ENCODE assay signal across 14 cellular contexts in the genomic region with DNA sequence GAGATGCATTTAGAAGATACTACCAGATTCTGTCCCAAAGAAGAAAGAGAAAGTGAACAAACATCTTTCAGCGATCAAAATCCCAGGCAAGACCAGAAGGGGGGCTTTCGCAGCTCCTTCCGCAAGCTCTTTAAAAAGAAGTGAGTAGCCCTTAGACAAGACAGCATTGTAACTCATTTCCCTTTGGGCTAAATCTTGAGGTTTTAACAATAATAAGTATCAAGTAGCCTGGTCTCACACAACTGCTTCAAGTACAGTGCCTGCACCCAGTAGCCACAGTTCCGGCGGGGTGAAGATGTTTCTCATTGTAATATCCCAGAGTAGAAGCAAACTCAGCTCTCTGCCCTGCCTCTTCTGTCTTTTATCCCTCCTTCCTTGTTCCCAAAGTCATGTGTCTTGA.
A peak's percentile ranks its signal among the peaks of the same experiment; 100 is the strongest.
DNase-seq lines count a peak whose midpoint lies in the region; ATAC-seq and TF ChIP-seq lines count a peak whose summit lies in the region.
"Had no signal": no experiment of that assay in that cellular context is flagged by ENCODE, and none has a peak within 500 bp of the region (broad histone marks: within the 10 kb centered on the region; RNA-seq: fewer than 3 reads in every experiment).

No MANE protein-coding gene starts in this region.

- TF ChIP-seq CTCF in neural crest cell (conservative IDR thresholded peaks at IDR 0.05), result no peak

- peak overlapping the region; percentile 79 for H3K27ac Mint-ChIP-seq in neural crest cell (ENCODE audit: unreplicated experiment)
- no peak overlapping the region for H3K27ac Mint-ChIP-seq in activated T-helper 1 cell treated with anti-CD3 and anti-CD28 coated beads, Interleukin-12 subunit alpha, Interleukin-12 subunit beta, Interleukin-2, Interleukin-4 antibody, amounts not matched to agents 30 ng/mL and 10 ng/mL and 1 ng/mL, durations not matched to agents 14 hours and 24 hours and 36 hours
- H3K27ac Mint-ChIP-seq: CD4-positive, alpha-beta memory T cell had no signal

- peaks cover 3% of the 10 kb centered on the region for H3K36me3 Mint-ChIP-seq in neural crest cell (ENCODE audit: low read depth)
- H3K36me3 Mint-ChIP-seq in activated T-helper 1 cell treated with anti-CD3 and anti-CD28 coated beads, Interleukin-12 subunit alpha, Interleukin-12 subunit beta, Interleukin-2, Interleukin-4 antibody, amounts not matched to agents 30 ng/mL and 10 ng/mL and 1 ng/mL, durations not matched to agents 14 hours and 24 hours and 36 hours (ENCODE audit: low read depth), result no peaks in the 10 kb centered on the region
- H3K36me3 Mint-ChIP-seq: CD4-positive, alpha-beta memory T cell had no signal

- no peak for ATAC-seq in HG02678 (IDR thresholded peaks at IDR 0.05; ENCODE audit: unreplicated experiment)
- no peak for ATAC-seq in GM18858 (IDR thresholded peaks at IDR 0.05; ENCODE audit: unreplicated experiment)

- H3K4me1 Mint-ChIP-seq in neural crest cell, result peaks cover 22% of the 10 kb centered on the region
- H3K4me1 Mint-ChIP-seq in activated T-helper 1 cell treated with anti-CD3 and anti-CD28 coated beads, Interleukin-12 subunit alpha, Interleukin-12 subunit beta, Interleukin-2, Interleukin-4 antibody, amounts not matched to agents 30 ng/mL and 10 ng/mL and 1 ng/mL, durations not matched to agents 14 hours and 24 hours and 36 hours (ENCODE audit: low read depth), result no peaks in the 10 kb centered on the region

- peak overlapping the region; percentile 20 for H3K4me3 Mint-ChIP-seq in neural crest cell
- H3K4me3 Mint-ChIP-seq in activated T-helper 1 cell treated with anti-CD3 and anti-CD28 coated beads, Interleukin-12 subunit alpha, Interleukin-12 subunit beta, Interleukin-2, Interleukin-4 antibody, amounts not matched to agents 30 ng/mL and 10 ng/mL and 1 ng/mL, durations not matched to agents 14 hours and 24 hours and 36 hours, result no peak overlapping the region
- H3K4me3 Mint-ChIP-seq: CD4-positive, alpha-beta memory T cell had no signal

- DNase-seq in SK-MEL-5 (ENCODE audit: low read depth, low spot score) (peak; percentile 76), foreskin melanocyte (peak; percentile 93), neural crest cell (ENCODE audit: low read depth, low spot score) (no peak), DMS153 treated with DMSO at 0.1 percent for 48 hours (lab: John Stamatoyannopoulos, UW; ENCODE audit: unreplicated experiment) (no peak)
- DNase-seq in activated T-helper 1 cell treated with anti-CD3 and anti-CD28 coated beads, Interleukin-12 subunit alpha, Interleukin-12 subunit beta, Interleukin-2, Interleukin-4 antibody, amounts not matched to agents 30 ng/mL and 10 ng/mL and 1 ng/mL, durations not matched to agents 14 hours and 24 hours and 36 hours (ENCODE audit: low spot score), result no peak
- DNase-seq: C1 segment of cervical spinal cord; Calu3; CD4-positive, alpha-beta memory T cell; COR-L47; DND-41; GOT3; HCEC 1CT had no signal

- H3K27me3 Mint-ChIP-seq in neural crest cell (ENCODE audit: low read depth), result no peaks in the 10 kb centered on the region
- peaks cover 28% of the 10 kb centered on the region for H3K27me3 Mint-ChIP-seq in activated T-helper 1 cell treated with anti-CD3 and anti-CD28 coated beads, Interleukin-12 subunit alpha, Interleukin-12 subunit beta, Interleukin-2, Interleukin-4 antibody, amounts not matched to agents 30 ng/mL and 10 ng/mL and 1 ng/mL, durations not matched to agents 14 hours and 24 hours and 36 hours (ENCODE audit: insufficient read depth)

- H3K9me3 Mint-ChIP-seq in neural crest cell, result no peaks in the 10 kb centered on the region
- no peaks in the 10 kb centered on the region for H3K9me3 Mint-ChIP-seq in activated T-helper 1 cell treated with anti-CD3 and anti-CD28 coated beads, Interleukin-12 subunit alpha, Interleukin-12 subunit beta, Interleukin-2, Interleukin-4 antibody, amounts not matched to agents 30 ng/mL and 10 ng/mL and 1 ng/mL, durations not matched to agents 14 hours and 24 hours and 36 hours
- H3K9me3 Mint-ChIP-seq: CD4-positive, alpha-beta memory T cell had no signal

- in situ Hi-C loops in SK-MEL-5 (cut with HindIII; ENCODE audit: low pct_unique_long_range_greater_than_20kb, low sequenced_read_pairs), result no loop called here

- intact Hi-C loops in activated T-helper 1 cell treated with anti-CD3 and anti-CD28 coated beads, Interleukin-12 subunit alpha, Interleukin-12 subunit beta, Interleukin-2, Interleukin-4 antibody, amounts not matched to agents 30 ng/mL and 10 ng/mL and 1 ng/mL, durations not matched to agents 14 hours and 24 hours and 36 hours (cut with micrococcal nuclease), result no loop called here

Comparison
In these comparisons a context has a peak if more than half of its experiments do, and no peak if none do; other contexts are left out.
1. DNase-seq: peak in SK-MEL-5 (single experiment) and foreskin melanocyte (single experiment); none in neural crest cell (single experiment), DMS153 treated with DMSO at 0.1 percent for 48 hours (single experiment) and activated T-helper 1 cell treated with anti-CD3 and anti-CD28 coated beads, Interleukin-12 subunit alpha, Interleukin-12 subunit beta, Interleukin-2, Interleukin-4 antibody, amounts not matched to agents 30 ng/mL and 10 ng/mL and 1 ng/mL, durations not matched to agents 14 hours and 24 hours and 36 hours (single experiment).